20 cellular contexts compared by ENCODE assay signal in the genomic region with DNA sequence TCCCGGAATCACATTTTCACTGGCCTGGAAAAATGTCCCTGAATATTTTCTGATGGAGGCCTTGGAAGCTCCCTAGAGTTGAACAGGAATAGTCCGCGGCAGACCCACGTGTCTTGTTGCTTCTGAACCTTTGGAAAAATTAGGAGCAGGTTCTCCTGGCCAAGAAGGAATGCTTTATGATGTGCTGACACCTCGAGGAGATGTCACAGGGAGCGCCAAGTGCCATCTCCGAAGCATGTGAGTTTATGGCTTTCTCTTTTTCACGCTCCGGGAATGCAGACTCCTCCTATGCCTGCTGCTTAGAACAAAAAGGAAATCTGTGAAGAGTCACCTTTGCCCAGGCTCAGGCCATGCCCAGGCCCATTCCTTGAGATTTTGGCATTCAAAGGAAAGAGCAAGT.
DNase-seq lines count a peak whose midpoint lies in the region; TF ChIP-seq lines count a peak whose summit lies in the region.
"Had no signal": no experiment of that assay in that cellular context is flagged by ENCODE, and none has a peak within 500 bp of the region (broad histone marks: within the 10 kb centered on the region; RNA-seq: fewer than 3 reads in every experiment).

No MANE protein-coding gene starts in this region.

- TF ChIP-seq POLR2A in breast epithelium (IDR thresholded peaks at IDR 0.05), result no peak

- dilution Hi-C loops in mammary epithelial cell (cut with HindIII; ENCODE audit: low sequenced_read_pairs), result no loop called here

- H3K36me3 ChIP-seq in mammary epithelial cell (ENCODE audit: insufficient read depth, low read length) (no peaks in the 10 kb centered on the region), breast epithelium (no peaks in the 10 kb centered on the region), mesenchymal stem cell (ENCODE audit: control insufficient read depth in 1 of 2, insufficient read depth in 2 of 2, low read depth in 1 of 2, low read length in 2 of 2) (no peaks in the 10 kb centered on the region), skeletal muscle tissue (ENCODE audit: control insufficient read depth in 3 of 3, insufficient read depth in 3 of 3, low read length in 3 of 3) (no peaks in the 10 kb centered on the region), brain microvascular endothelial cell (replicated peaks) (no peaks in the 10 kb centered on the region)
- H3K36me3 ChIP-seq: BE2C; BLaER1 treated with 17β-estradiol and CSF1 and Interleukin-3, amounts not matched to agents 10 nM and 100 nM; HAP-1 had no signal

- no peaks in the 10 kb centered on the region for H3K9me3 ChIP-seq in mammary epithelial cell (replicated peaks; ENCODE audit: insufficient read depth, low read length)
- no peaks in the 10 kb centered on the region for H3K9me3 ChIP-seq in breast epithelium
- no peaks in the 10 kb centered on the region for H3K9me3 ChIP-seq in mesenchymal stem cell (ENCODE audit: control insufficient read depth, low read length)
- no peaks in the 10 kb centered on the region for H3K9me3 ChIP-seq in skeletal muscle tissue (ENCODE audit: control insufficient read depth in 3 of 3, low read length in 3 of 3)
- H3K9me3 ChIP-seq: BE2C; BLaER1 treated with 17β-estradiol and CSF1 and Interleukin-3, amounts not matched to agents 10 nM and 100 nM; HAP-1 had no signal

- no peak overlapping the region for H3K18ac ChIP-seq in mesenchymal stem cell (ENCODE audit: low read depth in 1 of 2, low read length in 2 of 2)

- H3K14ac ChIP-seq in mesenchymal stem cell (ENCODE audit: low read length in 2 of 2), result no peak overlapping the region

- H3K9ac ChIP-seq in mammary epithelial cell (ENCODE audit: insufficient read depth, low read length), result no peak overlapping the region
- H3K9ac ChIP-seq in mesenchymal stem cell (ENCODE audit: low read length), result no peak overlapping the region
- peak overlapping the region in 2 of 3 donors; percentile 50 to 51 for H3K9ac ChIP-seq in skeletal muscle tissue (ENCODE audit: low read depth in 1 of 3, low read length in 3 of 3)
- H3K9ac ChIP-seq: BLaER1 treated with 17β-estradiol and CSF1 and Interleukin-3, amounts not matched to agents 10 nM and 100 nM had no signal

- H2BK5ac ChIP-seq in mesenchymal stem cell (ENCODE audit: low read depth, low read length, poor library complexity, severe bottlenecking), result no peak overlapping the region

- H3K4ac ChIP-seq in mesenchymal stem cell (ENCODE audit: low read depth in 1 of 2, low read length in 2 of 2), result no peak overlapping the region

- no peak overlapping the region for H4K91ac ChIP-seq in mesenchymal stem cell (ENCODE audit: low read length)

- CTCF ChIA-PET in mammary epithelial cell (lab: Charles Lee; ENCODE audit: low non-redundant PET), result no interaction called here

- H3K27ac ChIP-seq in mammary epithelial cell (ENCODE audit: insufficient read depth, low read depth, low read length), result no peak overlapping the region
- H3K27ac ChIP-seq in breast epithelium, result no peak overlapping the region
- H3K27ac ChIP-seq in mesenchymal stem cell (ENCODE audit: low read length, poor library complexity, severe bottlenecking), result no peak overlapping the region
- H3K27ac ChIP-seq in skeletal muscle tissue (ENCODE audit: low read depth, low read length), result peak overlapping the region; percentile 9
- H3K27ac ChIP-seq in brain microvascular endothelial cell, result no peak overlapping the region
- H3K27ac ChIP-seq: 22Rv1; BLaER1 treated with 17β-estradiol and CSF1 and Interleukin-3, amounts not matched to agents 10 nM and 100 nM had no signal

- peak overlapping the region; percentile 32 for H4K8ac ChIP-seq in mesenchymal stem cell (ENCODE audit: low read length)

- TF ChIP-seq CTCF in mammary epithelial cell (conservative IDR thresholded peaks at IDR 0.05 in 1 of 2, IDR thresholded peaks at IDR 0.05 in 1 of 2; ENCODE audit: extremely low read depth in 1 of 2, insufficient read depth in 1 of 2, low read depth in 1 of 2, low read length in 2 of 2), result no peak
- no peak for TF ChIP-seq CTCF in breast epithelium (IDR thresholded peaks at IDR 0.05)
- TF ChIP-seq CTCF in brain microvascular endothelial cell (IDR thresholded peaks at IDR 0.05; ENCODE audit: low read depth, low read length, missing control alignments), result no peak

- H3K4me2 ChIP-seq in mammary epithelial cell (ENCODE audit: insufficient read depth, low read depth, low read length) (no peak overlapping the region), mesenchymal stem cell (ENCODE audit: low read length, poor library complexity, severe bottlenecking) (no peak overlapping the region)
- H3K4me2 ChIP-seq: BLaER1 treated with 17β-estradiol and CSF1 and Interleukin-3, amounts not matched to agents 10 nM and 100 nM had no signal

- no peak overlapping the region for H3K4me3 ChIP-seq in mammary epithelial cell (replicated peaks in 1 of 3; ENCODE audit: insufficient read depth in 1 of 3, low read depth in 2 of 3, low read length in 3 of 3)
- no peak overlapping the region for H3K4me3 ChIP-seq in breast epithelium
- H3K4me3 ChIP-seq in mesenchymal stem cell (ENCODE audit: insufficient read depth in 1 of 2, low read depth in 1 of 2, low read length in 2 of 2), result no peak overlapping the region
- no peak overlapping the region for H3K4me3 ChIP-seq in skeletal muscle tissue (ENCODE audit: low read length in 3 of 3)
- H3K4me3 ChIP-seq in brain microvascular endothelial cell (ENCODE audit: low read depth, low read length), result no peak overlapping the region
- H3K4me3 ChIP-seq: BLaER1 treated with 17β-estradiol and CSF1 and Interleukin-3, amounts not matched to agents 10 nM and 100 nM; GM12878; HAP-1 had no signal

- DNase-seq in mammary epithelial cell (no peak), breast epithelium (ENCODE audit: low spot score in 2 of 2) (no peak), mesenchymal stem cell (no peak), brain microvascular endothelial cell (no peak)
- no peak for DNase-seq in activated CD4-positive, alpha-beta T cell treated with anti-CD3 and anti-CD28 coated beads, Interleukin-2, amount 50 U/mL, for 4 hours
- DNase-seq: AML-193; BE2C; CD4-positive, alpha-beta T cell; CD8-positive, alpha-beta memory T cell; DMS 273 treated with DMSO at 0.1 percent for 48 hours; DMS79; EL; GDM1; GOT3; HFFc6 had no signal

- H3K4me1 ChIP-seq in mammary epithelial cell (ENCODE audit: insufficient read depth, low read length) (no peaks in the 10 kb centered on the region), breast epithelium (no peaks in the 10 kb centered on the region), mesenchymal stem cell (ENCODE audit: control insufficient read depth, insufficient read depth, low read depth, low read length) (peaks cover 2% of the 10 kb centered on the region), skeletal muscle tissue (ENCODE audit: control insufficient read depth in 3 of 3, insufficient read depth in 3 of 3, low read length in 3 of 3) (peaks cover 4 to 16% (median 9%) of the 10 kb centered on the region in 3 donors)
- H3K4me1 ChIP-seq: BE2C, HAP-1 had no signal

- no peak overlapping the region for H2AK5ac ChIP-seq in mesenchymal stem cell (ENCODE audit: low read length, severe bottlenecking)

- H2AFZ ChIP-seq in mammary epithelial cell (ENCODE audit: low read depth, low read length), result peak overlapping the region; percentile 60
- no peak overlapping the region for H2AFZ ChIP-seq in mesenchymal stem cell (ENCODE audit: low read depth, low read length)

- no peaks in the 10 kb centered on the region for H3K79me2 ChIP-seq in mammary epithelial cell (ENCODE audit: insufficient read depth, low read length)

- no peaks in the 10 kb centered on the region for H3K79me1 ChIP-seq in mesenchymal stem cell (replicated peaks; ENCODE audit: low read length, poor library complexity, severe bottlenecking)

- WGBS in mammary epithelial cell (ENCODE audit: low coverage, missing lambda C conversion rate), result 34% methylated on average over 6 of the region's 9 CpGs
- WGBS in mesenchymal stem cell, result 92% methylated on average over 9 of the region's 9 CpGs

- no peaks in the 10 kb centered on the region for H4K20me1 ChIP-seq in mammary epithelial cell (ENCODE audit: insufficient read depth, low read length)
- H4K20me1 ChIP-seq: BLaER1 treated with 17β-estradiol and CSF1 and Interleukin-3, amounts not matched to agents 10 nM and 100 nM had no signal

- in situ Hi-C loops in mammary epithelial cell (cut with MboI; ENCODE audit: low sequenced_read_pairs in 2 of 2), result no loop called here
- in situ Hi-C loops in brain microvascular endothelial cell (cut with HindIII; ENCODE audit: low pct_ligation_motif_present, low sequenced_read_pairs), result no loop called here

- no peak overlapping the region for H2BK120ac ChIP-seq in mesenchymal stem cell (ENCODE audit: low read depth, low read length)

- no peak overlapping the region for H2BK15ac ChIP-seq in mesenchymal stem cell (ENCODE audit: low read depth, poor library complexity, severe bottlenecking)

- no TSS peak for BruUV-seq in mammary epithelial cell (replicated peaks; lab: Mats Ljungman, UMichigan)

- intact Hi-C loops in mammary epithelial cell (cut with micrococcal nuclease) (no loop called here), breast epithelium (cut with DNase I; ENCODE audit: low total_unique reads) (loop anchor here (10.0 kb wide), 1 partner anchor 1947 kb away; no protein-coding TSS in a partner anchor)

- H2BK12ac ChIP-seq in mesenchymal stem cell (ENCODE audit: low read length in 2 of 2), result no peak overlapping the region

- H3K27me3 ChIP-seq in mammary epithelial cell (ENCODE audit: insufficient read depth, low read length) (peaks cover 2% of the 10 kb centered on the region), breast epithelium (no peaks in the 10 kb centered on the region), mesenchymal stem cell (ENCODE audit: control insufficient read depth in 1 of 2, insufficient read depth in 1 of 2, low read length in 2 of 2) (no peaks in the 10 kb centered on the region), skeletal muscle tissue (ENCODE audit: control insufficient read depth in 3 of 3, insufficient read depth in 3 of 3, low read length in 3 of 3) (no peaks in the 10 kb centered on the region), brain microvascular endothelial cell (replicated peaks) (no peaks in the 10 kb centered on the region)
- H3K27me3 ChIP-seq: BLaER1 treated with 17β-estradiol and CSF1 and Interleukin-3, amounts not matched to agents 10 nM and 100 nM had no signal

- no peak overlapping the region for H3K23ac ChIP-seq in mesenchymal stem cell (ENCODE audit: low read length in 2 of 2)

Comparison
In these comparisons a context has a peak if more than half of its experiments do, and no peak if none do; other contexts are left out.
1. H3K9ac ChIP-seq: peak in skeletal muscle tissue (2 of 3); none in mammary epithelial cell (single experiment) and mesenchymal stem cell (single experiment).